1 cellular context compared by ENCODE assay signal in genomic region chr6:31737315-31738047, GRCh38.
TF ChIP-seq lines count a peak whose summit lies in the region.

No MANE protein-coding gene starts in this region.

TF ChIP-seq in GM12878, 131 proteins besides CTCF, POLR2A, EP300 and RAD21:
- TF ChIP-seq PKNOX1 (IDR thresholded peaks at IDR 0.05) (peak; percentile 23; the same call in 1 of the 2 replicates), SMAD1 (IDR thresholded peaks at IDR 0.05; ENCODE audit: low read depth, partially characterized antibody) (peak; percentile 72), SP1 (IDR thresholded peaks at IDR 0.05; ENCODE audit: low read depth, low read length) (peak; percentile 33), ZBTB4 (CRISPR knock-in tag; IDR thresholded peaks at IDR 0.05) (no peak), HDGF (IDR thresholded peaks at IDR 0.05) (0 out of 2 replicates have a peak, but pooled peaks have one; percentile 31), SMARCA5 (IDR thresholded peaks at IDR 0.05) (peak; percentile 46; the same call in 1 of the 2 replicates), RELA (IDR thresholded peaks at IDR 0.05; ENCODE audit: borderline replicate concordance, partially characterized antibody) (no peak), ZNF592 (IDR thresholded peaks at IDR 0.05) (no peak), NR2C1 (IDR thresholded peaks at IDR 0.05) (peak; percentile 20; the same call in 1 of the 2 replicates), RAD51 (IDR thresholded peaks at IDR 0.05) (peak; percentile 17; the same call in 1 of the 2 replicates), BMI1 (IDR thresholded peaks at IDR 0.05; ENCODE audit: borderline replicate concordance) (0 out of 2 replicates have a peak, but pooled peaks have one; percentile 12)
